Comparison of ENCODE assay signal across 11 cellular contexts in the genomic region with DNA sequence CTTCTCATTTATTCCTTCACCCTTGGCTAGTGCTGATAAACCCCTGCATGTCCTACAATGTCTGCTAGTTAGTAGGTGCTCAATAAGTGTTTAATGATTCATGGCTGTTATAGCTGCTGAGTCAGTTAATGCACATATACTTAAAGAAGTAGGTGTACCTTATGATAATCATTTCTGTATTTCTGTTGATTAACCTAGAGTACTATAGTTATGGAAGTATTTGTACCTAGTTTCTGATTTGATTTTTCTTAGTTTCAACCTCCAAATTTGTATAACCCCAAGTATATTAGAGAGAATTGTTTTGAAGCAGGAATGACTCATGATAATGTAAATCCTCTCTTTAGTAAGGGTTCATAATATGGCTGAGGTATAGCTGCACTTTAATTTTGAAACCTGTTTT. TPM values are rescaled to one million over a fixed set of nuclear protein-coding genes. Genes with fewer than 3 reads are reported as not detected.
DNase-seq lines count a peak whose midpoint lies in the region; ATAC-seq lines count a peak whose summit lies in the region.
"Had no signal": no experiment of that assay in that cellular context is flagged by ENCODE, and none has a peak within 500 bp of the region (broad histone marks: within the 10 kb centered on the region; RNA-seq: fewer than 3 reads in every experiment).

No MANE protein-coding gene starts in this region.

- intact Hi-C loops in left cardiac atrium (cut with DNase I): no loop called here

- ATAC-seq in GM18498 (IDR thresholded peaks at IDR 0.05; ENCODE audit: unreplicated experiment) (peak; percentile 89), GM19438 (IDR thresholded peaks at IDR 0.05; ENCODE audit: low read depth, unreplicated experiment) (peak; percentile 60), HG02870 (IDR thresholded peaks at IDR 0.05; ENCODE audit: unreplicated experiment) (peak; percentile 81), HG03565 (IDR thresholded peaks at IDR 0.05; ENCODE audit: unreplicated experiment) (peak; percentile 85), left cardiac atrium (no peak)

- DNase-seq in NCI-H748 treated with DMSO at 0.1 percent for 48 hours (lab: John Stamatoyannopoulos, UW) (no peak), AG08396 (ENCODE audit: low spot score) (no peak), left cardiac atrium (no peak), NCI-H187 treated with DMSO at 0.1 percent for 48 hours (lab: John Stamatoyannopoulos, UW) (no peak)
- DNase-seq: left ventricle myocardium inferior; ovary; stimulated activated CD4-positive, alpha-beta T cell treated with anti-CD3 and anti-CD28 coated beads, Interleukin-4, amount 100 ng/mL, for 24 hours had no signal

RNA-seq across cellular contexts. Expression of a gene that starts 8.9 kb away (rescaled TPM):
- total RNA-seq in left cardiac atrium: 10 to 100 TPM; 43.1 to 50.8 TPM

RNA-seq across cellular contexts. Expression of a gene that starts 51.4 kb away (rescaled TPM):
- not detected for total RNA-seq in left cardiac atrium
- total RNA-seq: left ventricle myocardium inferior had no signal

Comparison
In these comparisons a context has a peak if more than half of its experiments do, and no peak if none do; other contexts are left out.
1. ATAC-seq: peak in GM18498 (single experiment), GM19438 (single experiment), HG02870 (single experiment) and HG03565 (single experiment); none in left cardiac atrium (0 of 2).